ENCODE assay signal across 23 cellular contexts in the genomic region with DNA sequence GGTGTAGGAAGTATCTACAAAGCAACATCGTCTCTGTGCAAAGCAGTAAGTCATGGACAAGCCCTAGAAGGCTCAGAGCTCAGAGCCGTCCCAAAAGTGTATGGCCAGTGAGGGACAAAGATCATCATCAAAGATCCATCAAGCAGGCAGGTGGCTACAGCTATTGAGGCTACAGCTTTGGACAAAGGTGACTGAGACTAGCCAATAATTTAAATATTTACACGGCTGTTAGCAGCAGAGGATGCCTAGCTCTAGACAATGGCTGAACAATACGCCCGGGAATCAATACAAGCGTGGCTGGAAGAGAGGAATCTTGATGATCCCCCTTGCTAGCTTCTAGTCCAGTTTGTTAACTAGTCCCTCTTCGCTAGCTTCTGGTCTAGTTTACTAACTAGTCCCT. TPM values are rescaled to one million over a fixed set of nuclear protein-coding genes. Genes with fewer than 3 reads are reported as not detected.
"Had no signal": no experiment of that assay in that cellular context is flagged by ENCODE, and none has a peak within 500 bp of the region (broad histone marks: within the 10 kb centered on the region; RNA-seq: fewer than 3 reads in every experiment).

No MANE protein-coding gene starts in this region.

- H3K27ac ChIP-seq: ascending aorta, body of pancreas had no signal

- H3K4me3 ChIP-seq: ascending aorta, body of pancreas had no signal

- DNase-seq: activated CD4-positive, alpha-beta T cell treated with anti-CD3 and anti-CD28 coated beads for 4 hours; activated CD8-positive, alpha-beta T cell treated with anti-CD3 and anti-CD28 coated beads for 36 hours; activated effector memory CD4-positive, alpha-beta T cell treated with anti-CD3 and anti-CD28 coated beads, Interleukin-2, amount 50 U/mL, for 16 hours; activated naive CD4-positive, alpha-beta T cell treated with Interleukin-2 at 50 U/mL for 16 hours; activated naive CD8-positive, alpha-beta T cell treated with anti-CD3 and anti-CD28 coated beads, Interleukin-2, amount 50 U/mL, for 24 hours; activated T-cell treated with anti-CD3 and anti-CD28 coated beads, Interleukin-2, amount 50 U/mL, for 24 hours; amniotic stem cell; body of pancreas; Kasumi-1; KBM-7; NCI-H1105 treated with DMSO at 0.1 percent for 48 hours; NCI-H1436 treated with DMSO at 0.1 percent for 48 hours; NCI-H2029; NCI-H2107; NCI-H2171 treated with DMSO at 0.1 percent for 48 hours; NCI-H345; NCI-H510A treated with DMSO at 0.1 percent for 48 hours; NCI-H82; PC-3; SHP77 treated with DMSO at 0.1 percent for 48 hours had no signal

- H3K9me3 ChIP-seq: ascending aorta, body of pancreas had no signal

- H3K27me3 ChIP-seq: ascending aorta, body of pancreas had no signal

- ATAC-seq: activated CD4-positive, CD25-positive, alpha-beta regulatory T cell treated with anti-CD3 and anti-CD28 coated beads, Interleukin-2, amount 50 U/mL, for 24 hours; activated CD8-positive, alpha-beta T cell treated with anti-CD3 and anti-CD28 coated beads for 36 hours; activated naive CD4-positive, alpha-beta T cell treated with anti-CD3 and anti-CD28 coated beads, Interleukin-2, amount 50 U/mL, for 72 hours; activated naive CD8-positive, alpha-beta T cell treated with anti-CD3 and anti-CD28 coated beads, Interleukin-2, amount 50 U/mL, for 24 hours; body of pancreas; PC-3 had no signal

- H3K36me3 ChIP-seq: ascending aorta had no signal

- H3K4me1 ChIP-seq: ascending aorta, body of pancreas had no signal

RNA-seq across cellular contexts. Expression of a gene that starts 53.4 kb away (rescaled TPM):
- total RNA-seq: ascending aorta had no signal
